8 cellular contexts compared by ENCODE assay signal in genomic region chr12:70829070-70829469, GRCh38.
"Had no signal": no experiment of that assay in that cellular context is flagged by ENCODE, and none has a peak within 500 bp of the region (broad histone marks: within the 10 kb centered on the region; RNA-seq: fewer than 3 reads in every experiment).

No MANE protein-coding gene starts in this region.

- H3K4me3 ChIP-seq: GM12878 had no signal

- FAIRE-seq: G401.6, GM12878, GM12891, GM12892, GM18507, GM19239 had no signal

- DNase-seq: GDM1, GF-D8 had no signal

- ATAC-seq: GM12878 had no signal
